Comparison of ENCODE assay signal across 18 cellular contexts in the genomic region with DNA sequence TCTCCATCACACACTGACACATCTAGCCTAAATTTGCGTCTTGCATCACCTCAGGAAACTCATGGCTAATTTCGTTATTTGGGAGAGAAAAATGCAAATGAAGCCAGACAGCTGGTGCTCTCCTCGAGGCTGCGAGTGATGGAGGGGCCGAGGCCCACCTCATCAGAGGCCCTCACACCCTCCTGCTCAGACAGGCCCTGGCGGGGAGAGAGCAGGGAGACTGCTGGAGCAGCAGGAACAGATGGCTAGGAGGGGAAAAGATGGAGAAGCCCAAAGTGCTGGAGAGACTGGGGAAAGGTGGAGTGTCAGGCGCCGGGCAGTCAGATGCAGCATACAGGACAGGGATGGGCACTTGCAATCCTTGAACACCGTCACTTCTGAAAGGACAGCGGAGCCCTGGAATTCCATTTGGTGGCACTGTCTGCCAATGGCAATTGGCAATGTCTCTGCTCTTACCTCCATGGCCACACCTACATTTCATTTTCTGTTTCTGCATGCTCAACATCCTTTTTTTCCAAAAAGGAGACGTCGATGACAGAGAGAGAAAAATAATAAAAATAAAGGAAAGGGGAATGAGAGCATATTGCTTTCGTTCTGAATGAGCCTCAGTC.
"Had no signal": no experiment of that assay in that cellular context is flagged by ENCODE, and none has a peak within 500 bp of the region (broad histone marks: within the 10 kb centered on the region; RNA-seq: fewer than 3 reads in every experiment).

No MANE protein-coding gene starts in this region.

- H3K9me3 ChIP-seq: ascending aorta, heart right ventricle, left lung, psoas muscle, transverse colon had no signal

- ATAC-seq: activated CD8-positive, alpha-beta T cell treated with anti-CD3 and anti-CD28 coated beads for 36 hours; activated T-cell treated with anti-CD3 and anti-CD28 coated beads, Interleukin-2, amount 50 U/mL, for 72 hours; heart right ventricle; left lung; natural killer cell treated with Interleukin-12 subunit alpha and Interleukin-12 subunit beta and Interleukin-15 and Interleukin-18, amount 100 ng/mL, for 72 hours; psoas muscle; sciatic nerve had no signal

- H3K36me3 ChIP-seq: ascending aorta, heart right ventricle, left lung, transverse colon had no signal

- H3K27me3 ChIP-seq: ascending aorta, transverse colon had no signal

- DNase-seq: activated CD8-positive, alpha-beta memory T cell treated with anti-CD3 and anti-CD28 coated beads, Interleukin-2, amount 50 U/mL, for 4 hours; activated CD8-positive, alpha-beta T cell treated with anti-CD3 and anti-CD28 coated beads for 36 hours; activated gamma-delta T cell treated with Interleukin-2 at 50 U/mL for 16 hours; activated T-cell treated with anti-CD3 and anti-CD28 coated beads, Interleukin-2, amount 50 U/mL, for 72 hours; effector CD4-positive, alpha-beta T cell; heart right ventricle; islet precursor cell; left lung; psoas muscle; stimulated activated CD4-positive, alpha-beta T cell treated with anti-CD3 and anti-CD28 coated beads, Interleukin-12 subunit alpha, Interleukin-12 subunit beta, amount 100 ng/mL, for 4 hours; stimulated activated naive CD4-positive, alpha-beta T cell; substantia nigra; T-helper 9 cell; transverse colon had no signal

- H3K4me1 ChIP-seq: ascending aorta, heart right ventricle, left lung, psoas muscle, transverse colon had no signal

- H3K27ac ChIP-seq: ascending aorta, coronary artery, heart right ventricle, left lung, psoas muscle, transverse colon had no signal

- H3K4me3 ChIP-seq: ascending aorta, coronary artery, heart right ventricle, left lung, psoas muscle, transverse colon had no signal
